In the genomic region with DNA sequence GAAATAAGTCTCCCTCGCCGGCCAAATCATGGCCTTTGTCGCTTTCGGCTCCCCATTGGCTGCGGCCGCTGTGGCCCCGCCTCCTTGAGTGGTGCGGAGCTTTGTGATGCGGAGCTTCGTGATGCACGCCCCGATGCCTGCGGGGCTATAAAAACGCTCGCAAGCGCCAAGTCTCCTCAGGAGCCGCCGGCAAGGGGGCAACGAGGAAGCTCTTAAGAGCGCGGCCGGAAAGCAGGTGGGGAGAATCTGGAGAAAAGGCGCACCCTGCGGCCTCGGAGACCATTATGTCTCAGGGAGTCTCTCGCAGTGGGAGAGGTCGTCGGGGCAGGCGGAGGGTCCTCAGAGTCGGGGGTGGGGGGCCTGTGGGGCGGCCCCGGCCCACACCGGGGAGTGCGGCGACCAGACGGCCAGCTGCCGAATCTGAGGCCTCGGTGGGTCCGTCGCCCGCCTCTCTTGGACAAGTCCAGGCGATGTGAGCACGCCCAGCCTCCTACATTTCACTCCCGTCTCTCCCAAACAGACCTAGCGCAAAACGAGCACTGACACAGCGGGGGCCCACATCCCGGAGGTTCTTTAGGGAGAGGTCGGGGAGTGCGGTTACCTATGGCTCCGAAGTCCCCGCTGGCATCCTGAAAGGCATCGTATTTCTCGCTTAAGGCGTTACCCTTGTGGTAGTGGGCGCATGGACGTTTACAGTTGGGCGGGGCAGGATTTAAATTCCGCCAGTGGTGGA, we compare ENCODE assay signal across 1 cellular context.
TF ChIP-seq lines count a peak whose summit lies in the region.

A gene with protein sequence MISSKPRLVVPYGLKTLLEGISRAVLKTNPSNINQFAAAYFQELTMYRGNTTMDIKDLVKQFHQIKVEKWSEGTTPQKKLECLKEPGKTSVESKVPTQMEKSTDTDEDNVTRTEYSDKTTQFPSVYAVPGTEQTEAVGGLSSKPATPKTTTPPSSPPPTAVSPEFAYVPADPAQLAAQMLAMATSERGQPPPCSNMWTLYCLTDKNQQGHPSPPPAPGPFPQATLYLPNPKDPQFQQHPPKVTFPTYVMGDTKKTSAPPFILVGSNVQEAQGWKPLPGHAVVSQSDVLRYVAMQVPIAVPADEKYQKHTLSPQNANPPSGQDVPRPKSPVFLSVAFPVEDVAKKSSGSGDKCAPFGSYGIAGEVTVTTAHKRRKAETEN (plus strand): TSS at position 179 of the 733 bp plus-strand sequence. CDS start 4,053 bp downstream, outside the sequence.

TF ChIP-seq in SK-N-SH, 30 proteins besides CTCF, POLR2A, EP300 and RAD21 (continued from another document):
- TF ChIP-seq, protein P1, sequence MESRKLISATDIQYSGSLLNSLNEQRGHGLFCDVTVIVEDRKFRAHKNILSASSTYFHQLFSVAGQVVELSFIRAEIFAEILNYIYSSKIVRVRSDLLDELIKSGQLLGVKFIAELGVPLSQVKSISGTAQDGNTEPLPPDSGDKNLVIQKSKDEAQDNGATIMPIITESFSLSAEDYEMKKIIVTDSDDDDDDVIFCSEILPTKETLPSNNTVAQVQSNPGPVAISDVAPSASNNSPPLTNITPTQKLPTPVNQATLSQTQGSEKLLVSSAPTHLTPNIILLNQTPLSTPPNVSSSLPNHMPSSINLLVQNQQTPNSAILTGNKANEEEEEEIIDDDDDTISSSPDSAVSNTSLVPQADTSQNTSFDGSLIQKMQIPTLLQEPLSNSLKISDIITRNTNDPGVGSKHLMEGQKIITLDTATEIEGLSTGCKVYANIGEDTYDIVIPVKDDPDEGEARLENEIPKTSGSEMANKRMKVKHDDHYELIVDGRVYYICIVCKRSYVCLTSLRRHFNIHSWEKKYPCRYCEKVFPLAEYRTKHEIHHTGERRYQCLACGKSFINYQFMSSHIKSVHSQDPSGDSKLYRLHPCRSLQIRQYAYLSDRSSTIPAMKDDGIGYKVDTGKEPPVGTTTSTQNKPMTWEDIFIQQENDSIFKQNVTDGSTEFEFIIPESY (IDR thresholded peaks at IDR 0.05; ENCODE audit: borderline replicate concordance, low read depth) = no peak
- TF ChIP-seq FOSL2 (IDR thresholded peaks at IDR 0.05; ENCODE audit: borderline replicate concordance, low read depth) (no peak), TCF12 (IDR thresholded peaks at IDR 0.05) (no peak), MXI1 (IDR thresholded peaks at IDR 0.05; ENCODE audit: low read depth, low read length) (peak; percentile 81), GATA2 (CRISPR knock-in tag; IDR thresholded peaks at IDR 0.05) (no peak), JUND (IDR thresholded peaks at IDR 0.05) (no peak), TAF1 (IDR thresholded peaks at IDR 0.05; ENCODE audit: borderline replicate concordance, low read depth, low read length) (peak; percentile 90), EZH2phosphoT487 (IDR thresholded peaks at IDR 0.05; ENCODE audit: borderline replicate concordance, low read depth) (no peak), POLR2AphosphoS5 (IDR thresholded peaks at IDR 0.05; ENCODE audit: low read depth, low read length) (peak; percentile 99), CHD2 (IDR thresholded peaks at IDR 0.05; ENCODE audit: low read length, partially characterized antibody) (no peak), ELF1 (IDR thresholded peaks at IDR 0.05) (no peak; the same call in 1 of the 2 replicates), SIN3A (IDR thresholded peaks at IDR 0.05; ENCODE audit: borderline replicate concordance, low read depth, low read length) (peak; percentile 36; the same call in 1 of the 2 replicates), MEF2A (IDR thresholded peaks at IDR 0.05; ENCODE audit: borderline replicate concordance, low read depth) (no peak), SMC3 (IDR thresholded peaks at IDR 0.05; ENCODE audit: low read depth, low read length) (no peak), RXRA (IDR thresholded peaks at IDR 0.05; ENCODE audit: borderline replicate concordance, low read depth) (no peak), NRF1 (IDR thresholded peaks at IDR 0.05; ENCODE audit: low read depth, low read length) (no peak; the same call in 1 of the 2 replicates), GABPA (IDR thresholded peaks at IDR 0.05; ENCODE audit: low read depth) (no peak), FOXJ3 (CRISPR knock-in tag; IDR thresholded peaks at IDR 0.05) (no peak), TEAD4 (IDR thresholded peaks at IDR 0.05; ENCODE audit: borderline replicate concordance, insufficient read depth) (no peak; the same call in 1 of the 2 replicates), NFIC (IDR thresholded peaks at IDR 0.05; ENCODE audit: borderline replicate concordance) (no peak), RFX5 (IDR thresholded peaks at IDR 0.05; ENCODE audit: low read length) (no peak), RCOR1 (IDR thresholded peaks at IDR 0.05; ENCODE audit: low read length) (peak; percentile 24; the same call in 1 of the 2 replicates), FOXM1 (IDR thresholded peaks at IDR 0.05; ENCODE audit: low read depth) (no peak)
- TF ChIP-seq, protein P2, sequence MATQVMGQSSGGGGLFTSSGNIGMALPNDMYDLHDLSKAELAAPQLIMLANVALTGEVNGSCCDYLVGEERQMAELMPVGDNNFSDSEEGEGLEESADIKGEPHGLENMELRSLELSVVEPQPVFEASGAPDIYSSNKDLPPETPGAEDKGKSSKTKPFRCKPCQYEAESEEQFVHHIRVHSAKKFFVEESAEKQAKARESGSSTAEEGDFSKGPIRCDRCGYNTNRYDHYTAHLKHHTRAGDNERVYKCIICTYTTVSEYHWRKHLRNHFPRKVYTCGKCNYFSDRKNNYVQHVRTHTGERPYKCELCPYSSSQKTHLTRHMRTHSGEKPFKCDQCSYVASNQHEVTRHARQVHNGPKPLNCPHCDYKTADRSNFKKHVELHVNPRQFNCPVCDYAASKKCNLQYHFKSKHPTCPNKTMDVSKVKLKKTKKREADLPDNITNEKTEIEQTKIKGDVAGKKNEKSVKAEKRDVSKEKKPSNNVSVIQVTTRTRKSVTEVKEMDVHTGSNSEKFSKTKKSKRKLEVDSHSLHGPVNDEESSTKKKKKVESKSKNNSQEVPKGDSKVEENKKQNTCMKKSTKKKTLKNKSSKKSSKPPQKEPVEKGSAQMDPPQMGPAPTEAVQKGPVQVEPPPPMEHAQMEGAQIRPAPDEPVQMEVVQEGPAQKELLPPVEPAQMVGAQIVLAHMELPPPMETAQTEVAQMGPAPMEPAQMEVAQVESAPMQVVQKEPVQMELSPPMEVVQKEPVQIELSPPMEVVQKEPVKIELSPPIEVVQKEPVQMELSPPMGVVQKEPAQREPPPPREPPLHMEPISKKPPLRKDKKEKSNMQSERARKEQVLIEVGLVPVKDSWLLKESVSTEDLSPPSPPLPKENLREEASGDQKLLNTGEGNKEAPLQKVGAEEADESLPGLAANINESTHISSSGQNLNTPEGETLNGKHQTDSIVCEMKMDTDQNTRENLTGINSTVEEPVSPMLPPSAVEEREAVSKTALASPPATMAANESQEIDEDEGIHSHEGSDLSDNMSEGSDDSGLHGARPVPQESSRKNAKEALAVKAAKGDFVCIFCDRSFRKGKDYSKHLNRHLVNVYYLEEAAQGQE (IDR thresholded peaks at IDR 0.05; ENCODE audit: low read depth, low read length) = no peak; the same call in 1 of the 2 replicates
- TF ChIP-seq, protein P3, sequence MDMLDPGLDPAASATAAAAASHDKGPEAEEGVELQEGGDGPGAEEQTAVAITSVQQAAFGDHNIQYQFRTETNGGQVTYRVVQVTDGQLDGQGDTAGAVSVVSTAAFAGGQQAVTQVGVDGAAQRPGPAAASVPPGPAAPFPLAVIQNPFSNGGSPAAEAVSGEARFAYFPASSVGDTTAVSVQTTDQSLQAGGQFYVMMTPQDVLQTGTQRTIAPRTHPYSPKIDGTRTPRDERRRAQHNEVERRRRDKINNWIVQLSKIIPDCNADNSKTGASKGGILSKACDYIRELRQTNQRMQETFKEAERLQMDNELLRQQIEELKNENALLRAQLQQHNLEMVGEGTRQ (IDR thresholded peaks at IDR 0.05; ENCODE audit: borderline replicate concordance, low read depth, low read length) = no peak
- TF ChIP-seq, protein P4, sequence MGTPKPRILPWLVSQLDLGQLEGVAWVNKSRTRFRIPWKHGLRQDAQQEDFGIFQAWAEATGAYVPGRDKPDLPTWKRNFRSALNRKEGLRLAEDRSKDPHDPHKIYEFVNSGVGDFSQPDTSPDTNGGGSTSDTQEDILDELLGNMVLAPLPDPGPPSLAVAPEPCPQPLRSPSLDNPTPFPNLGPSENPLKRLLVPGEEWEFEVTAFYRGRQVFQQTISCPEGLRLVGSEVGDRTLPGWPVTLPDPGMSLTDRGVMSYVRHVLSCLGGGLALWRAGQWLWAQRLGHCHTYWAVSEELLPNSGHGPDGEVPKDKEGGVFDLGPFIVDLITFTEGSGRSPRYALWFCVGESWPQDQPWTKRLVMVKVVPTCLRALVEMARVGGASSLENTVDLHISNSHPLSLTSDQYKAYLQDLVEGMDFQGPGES (IDR thresholded peaks at IDR 0.05; ENCODE audit: low read depth, low read length) = no peak
- TF ChIP-seq, protein P5, sequence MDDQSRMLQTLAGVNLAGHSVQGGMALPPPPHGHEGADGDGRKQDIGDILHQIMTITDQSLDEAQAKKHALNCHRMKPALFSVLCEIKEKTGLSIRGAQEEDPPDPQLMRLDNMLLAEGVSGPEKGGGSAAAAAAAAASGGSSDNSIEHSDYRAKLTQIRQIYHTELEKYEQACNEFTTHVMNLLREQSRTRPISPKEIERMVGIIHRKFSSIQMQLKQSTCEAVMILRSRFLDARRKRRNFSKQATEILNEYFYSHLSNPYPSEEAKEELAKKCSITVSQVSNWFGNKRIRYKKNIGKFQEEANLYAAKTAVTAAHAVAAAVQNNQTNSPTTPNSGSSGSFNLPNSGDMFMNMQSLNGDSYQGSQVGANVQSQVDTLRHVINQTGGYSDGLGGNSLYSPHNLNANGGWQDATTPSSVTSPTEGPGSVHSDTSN (IDR thresholded peaks at IDR 0.05) = peak; percentile 9; the same call in 1 of the 2 replicates
- TF ChIP-seq, protein P6, sequence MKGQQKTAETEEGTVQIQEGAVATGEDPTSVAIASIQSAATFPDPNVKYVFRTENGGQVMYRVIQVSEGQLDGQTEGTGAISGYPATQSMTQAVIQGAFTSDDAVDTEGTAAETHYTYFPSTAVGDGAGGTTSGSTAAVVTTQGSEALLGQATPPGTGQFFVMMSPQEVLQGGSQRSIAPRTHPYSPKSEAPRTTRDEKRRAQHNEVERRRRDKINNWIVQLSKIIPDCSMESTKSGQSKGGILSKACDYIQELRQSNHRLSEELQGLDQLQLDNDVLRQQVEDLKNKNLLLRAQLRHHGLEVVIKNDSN (IDR thresholded peaks at IDR 0.05; ENCODE audit: borderline replicate concordance, low read depth) = no peak
- TF ChIP-seq, protein P7, sequence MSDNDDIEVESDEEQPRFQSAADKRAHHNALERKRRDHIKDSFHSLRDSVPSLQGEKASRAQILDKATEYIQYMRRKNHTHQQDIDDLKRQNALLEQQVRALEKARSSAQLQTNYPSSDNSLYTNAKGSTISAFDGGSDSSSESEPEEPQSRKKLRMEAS (IDR thresholded peaks at IDR 0.05; ENCODE audit: low read depth) = peak; percentile 77
